Comparison of ENCODE assay signal across 13 cellular contexts in genomic region chr19:50722248-50723013, GRCh38. TPM values are rescaled to one million over a fixed set of nuclear protein-coding genes. Genes with fewer than 3 reads are reported as not detected.
DNase-seq lines count a peak whose midpoint lies in the region; TF ChIP-seq lines count a peak whose summit lies in the region.
"Had no signal": no experiment of that assay in that cellular context is flagged by ENCODE, and none has a peak within 500 bp of the region (broad histone marks: within the 10 kb centered on the region; RNA-seq: fewer than 3 reads in every experiment).

No MANE protein-coding gene starts in this region.

- H3K4me1 ChIP-seq in adipocyte (ENCODE audit: control insufficient read depth, insufficient read depth, low read length) (peaks cover 27% of the 10 kb centered on the region), mesenchymal stem cell (ENCODE audit: control insufficient read depth, insufficient read depth, low read depth, low read length) (peaks cover 1% of the 10 kb centered on the region), transverse colon (peaks cover 6 to 37% (median 29%) of the 10 kb centered on the region in 4 donors)

- peaks cover 21% of the 10 kb centered on the region for H3K4me1 Mint-ChIP-seq in activated CD4-positive, alpha-beta T cell treated with anti-CD3 and anti-CD28 coated beads, Interleukin-2, amount 10 ng/mL, durations not matched to agents 24 days and 14 days

- no peak overlapping the region for H4K8ac ChIP-seq in mesenchymal stem cell (ENCODE audit: low read length)

- H3K27ac ChIP-seq in mesenchymal stem cell (ENCODE audit: low read length, poor library complexity, severe bottlenecking): no peak overlapping the region
- H3K27ac ChIP-seq in transverse colon: peak overlapping the region; percentile 2 to 83 (median 68)

- no peak for DNase-seq in activated CD4-positive, alpha-beta T cell treated with anti-CD3 and anti-CD28 coated beads, Interleukin-2, amount 10 ng/mL, durations not matched to agents 24 days and 14 days
- no peak for DNase-seq in activated CD4-positive, alpha-beta T cell treated with anti-CD3 and anti-CD28 coated beads, Interleukin-2, amount 50 U/mL, for 48 hours
- no peak for DNase-seq in adipocyte (ENCODE audit: low read depth)
- DNase-seq in mesenchymal stem cell: no peak
- DNase-seq in transverse colon: no peak
- no peak for DNase-seq in stimulated activated CD4-positive, alpha-beta T cell treated with anti-CD3 and anti-CD28 coated beads, Interleukin-12 subunit alpha, Interleukin-12 subunit beta, amount 100 ng/mL, for 4 hours
- no peak for DNase-seq in stimulated activated CD4-positive, alpha-beta T cell treated with anti-CD3 and anti-CD28 coated beads, Interleukin-15, amount 100 ng/mL, for 24 hours
- no peak for DNase-seq in DMS 273 (lab: John Stamatoyannopoulos, UW; ENCODE audit: unreplicated experiment)
- DNase-seq: midbrain; NCI-H1105; stimulated activated CD4-positive, alpha-beta T cell treated with anti-CD3 and anti-CD28 coated beads, Interleukin-4, amount 100 ng/mL, for 24 hours had no signal

- 61% methylated on average over 13 of the region's 15 CpGs for WGBS in mesenchymal stem cell
- 17 to 46% methylated on average over 2 to 15 of the region's 15 CpGs for WGBS in transverse colon (ENCODE audit: low coverage in 1 of 2), 2 donors

- TF ChIP-seq CTCF in transverse colon (IDR thresholded peaks at IDR 0.05): no peak

- no peak overlapping the region for H2AK5ac ChIP-seq in mesenchymal stem cell (ENCODE audit: low read length, severe bottlenecking)

- no peak overlapping the region for H3K4ac ChIP-seq in mesenchymal stem cell (ENCODE audit: low read depth in 1 of 2, low read length in 2 of 2)

- H2BK5ac ChIP-seq in mesenchymal stem cell (ENCODE audit: low read depth, low read length, poor library complexity, severe bottlenecking): no peak overlapping the region

- peaks cover 55% of the 10 kb centered on the region for H3K27me3 Mint-ChIP-seq in activated CD4-positive, alpha-beta T cell treated with anti-CD3 and anti-CD28 coated beads, Interleukin-2, amount 10 ng/mL, durations not matched to agents 24 days and 14 days

- H2BK15ac ChIP-seq in mesenchymal stem cell (ENCODE audit: low read depth, poor library complexity, severe bottlenecking): no peak overlapping the region

- H3K14ac ChIP-seq in mesenchymal stem cell (ENCODE audit: low read length in 2 of 2): no peak overlapping the region

- TF ChIP-seq EP300 in transverse colon (IDR thresholded peaks at IDR 0.05; ENCODE audit: low read depth): no peak

- no peak overlapping the region for H3K23ac ChIP-seq in mesenchymal stem cell (ENCODE audit: low read length in 2 of 2)

- H3K36me3 Mint-ChIP-seq in activated CD4-positive, alpha-beta T cell treated with anti-CD3 and anti-CD28 coated beads, Interleukin-2, amount 10 ng/mL, durations not matched to agents 24 days and 14 days (ENCODE audit: low read depth): peaks cover 2% of the 10 kb centered on the region

- no peak overlapping the region for H3K4me2 ChIP-seq in mesenchymal stem cell (ENCODE audit: low read length, poor library complexity, severe bottlenecking)

- H3K9me3 ChIP-seq in adipocyte (ENCODE audit: control insufficient read depth, low read length) (no peaks in the 10 kb centered on the region), mesenchymal stem cell (ENCODE audit: control insufficient read depth, low read length) (no peaks in the 10 kb centered on the region), transverse colon (no peaks in the 10 kb centered on the region)
- H3K9me3 ChIP-seq: tibial nerve had no signal

- H2BK120ac ChIP-seq in mesenchymal stem cell (ENCODE audit: low read depth, low read length): no peak overlapping the region

- H3K79me1 ChIP-seq in mesenchymal stem cell (replicated peaks; ENCODE audit: low read length, poor library complexity, severe bottlenecking): no peaks in the 10 kb centered on the region

- no peak overlapping the region for H2AFZ ChIP-seq in mesenchymal stem cell (ENCODE audit: low read depth, low read length)

- no peak overlapping the region for H3K27ac Mint-ChIP-seq in activated CD4-positive, alpha-beta T cell treated with anti-CD3 and anti-CD28 coated beads, Interleukin-2, amount 10 ng/mL, durations not matched to agents 24 days and 14 days

- TF ChIP-seq POLR2A in transverse colon (IDR thresholded peaks at IDR 0.05): no peak

- H4K91ac ChIP-seq in mesenchymal stem cell (ENCODE audit: low read length): no peak overlapping the region

- no peak overlapping the region for H2BK12ac ChIP-seq in mesenchymal stem cell (ENCODE audit: low read length in 2 of 2)

- H3K27me3 ChIP-seq in adipocyte (replicated peaks; ENCODE audit: control insufficient read depth, insufficient read depth, low read length) (peaks cover 5% of the 10 kb centered on the region), mesenchymal stem cell (ENCODE audit: control insufficient read depth in 1 of 2, insufficient read depth in 1 of 2, low read length in 2 of 2) (peaks cover 0 to 4% of the 10 kb centered on the region in 2 experiments), transverse colon (peaks cover 65% of the 10 kb centered on the region)

- in situ Hi-C loops in transverse colon (cut with MboI; ENCODE audit: low pct_ligation_motif_present in 1 of 4, low pct_unique_long_range_greater_than_20kb in 1 of 4, low sequenced_read_pairs in 3 of 4): no loop called here

- intact Hi-C loops in activated CD4-positive, alpha-beta T cell treated with anti-CD3 and anti-CD28 coated beads, Interleukin-2, amount 10 ng/mL, durations not matched to agents 24 days and 14 days (cut with micrococcal nuclease): loop anchor here (10.0 kb wide), 1 partner anchor 358 kb away; the partner anchor contains the start of gene NAPSA
- intact Hi-C loops in transverse colon (cut with DNase I; ENCODE audit: low total_unique reads): no loop called here

- H3K36me3 ChIP-seq in adipocyte (ENCODE audit: control insufficient read depth, insufficient read depth, low read length, severe bottlenecking) (no peaks in the 10 kb centered on the region), mesenchymal stem cell (ENCODE audit: control insufficient read depth in 1 of 2, insufficient read depth in 2 of 2, low read depth in 1 of 2, low read length in 2 of 2) (peaks cover 0 to 7% of the 10 kb centered on the region in 2 experiments), transverse colon (no peaks in the 10 kb centered on the region)
- H3K36me3 ChIP-seq: Peyer's patch, tibial nerve had no signal

- H3K4me3 ChIP-seq in adipocyte (ENCODE audit: low read length) (peak overlapping the region; percentile 86), mesenchymal stem cell (ENCODE audit: insufficient read depth in 1 of 2, low read depth in 1 of 2, low read length in 2 of 2) (peak overlapping the region in 1 of 2 experiments; percentile 92), transverse colon (no peak overlapping the region)

- no peaks in the 10 kb centered on the region for H3K9me3 Mint-ChIP-seq in activated CD4-positive, alpha-beta T cell treated with anti-CD3 and anti-CD28 coated beads, Interleukin-2, amount 10 ng/mL, durations not matched to agents 24 days and 14 days

- H3K4me3 Mint-ChIP-seq in activated CD4-positive, alpha-beta T cell treated with anti-CD3 and anti-CD28 coated beads, Interleukin-2, amount 10 ng/mL, durations not matched to agents 24 days and 14 days: peak overlapping the region; percentile 33

- H3K18ac ChIP-seq in mesenchymal stem cell (ENCODE audit: low read depth in 1 of 2, low read length in 2 of 2): no peak overlapping the region

- H3K9ac ChIP-seq in adipocyte (ENCODE audit: low read length): peak overlapping the region; percentile 90
- H3K9ac ChIP-seq in mesenchymal stem cell (ENCODE audit: low read length): peak overlapping the region; percentile 88

RNA-seq across cellular contexts. Expression of gene CLEC11A, which starts 0.7 kb away (rescaled TPM):
- 0.89 and 1.3 TPM in 2 replicates for total RNA-seq in activated CD4-positive, alpha-beta T cell treated with anti-CD3 and anti-CD28 coated beads, Interleukin-2, amount 10 ng/mL, durations not matched to agents 24 days and 14 days
- 2.0 TPM for polyA plus RNA-seq in mesenchymal stem cell (2013, experiment 1 of 2)
- 2.5 TPM for polyA plus RNA-seq in mesenchymal stem cell (2013, experiment 2 of 2)
- 10 to 100 TPM in 1 of 4 donors, 1 to 10 TPM in 3; 2.6 to 11.2 (median 5.1) TPM for total RNA-seq in transverse colon

RNA-seq across cellular contexts. Expression of gene SHANK1, which starts 2.8 kb away (rescaled TPM):
- total RNA-seq in activated CD4-positive, alpha-beta T cell treated with anti-CD3 and anti-CD28 coated beads, Interleukin-2, amount 10 ng/mL, durations not matched to agents 24 days and 14 days: not detected in 2 replicates
- polyA plus RNA-seq in mesenchymal stem cell (2013, experiment 1 of 2): 0.17 TPM
- 0.22 TPM for polyA plus RNA-seq in mesenchymal stem cell (2013, experiment 2 of 2)
- 1 to 10 TPM in 1 of 4 donors, not detected in 3; 2.2 TPM for total RNA-seq in transverse colon

RNA-seq across cellular contexts. Expression of gene GPR32, which starts 47.8 kb away (rescaled TPM):
- total RNA-seq in activated CD4-positive, alpha-beta T cell treated with anti-CD3 and anti-CD28 coated beads, Interleukin-2, amount 10 ng/mL, durations not matched to agents 24 days and 14 days: not detected in 2 replicates
- not detected for polyA plus RNA-seq in mesenchymal stem cell (2013, experiment 1 of 2)
- not detected for polyA plus RNA-seq in mesenchymal stem cell (2013, experiment 2 of 2)
- not detected for total RNA-seq in transverse colon
- total RNA-seq: Peyer's patch, tibial nerve had no signal
